ENCODE assay signal across 27 cellular contexts in genomic region chr22:47927811-47928210, GRCh38.
"Had no signal": no experiment of that assay in that cellular context is flagged by ENCODE, and none has a peak within 500 bp of the region (broad histone marks: within the 10 kb centered on the region; RNA-seq: fewer than 3 reads in every experiment).

No MANE protein-coding gene starts in this region.

- H3K27ac ChIP-seq: ascending aorta, body of pancreas, KMS-11 had no signal

- ATAC-seq: activated naive CD4-positive, alpha-beta T cell treated with anti-CD3 and anti-CD28 coated beads, Interleukin-2, amount 50 U/mL, for 72 hours; activated naive CD8-positive, alpha-beta T cell treated with anti-CD3 and anti-CD28 coated beads, Interleukin-2, amount 50 U/mL, for 24 hours; activated T-cell treated with anti-CD3 and anti-CD28 coated beads, Interleukin-2, amount 50 U/mL, for 4 hours; body of pancreas; PC-3; T-helper 17 cell had no signal

- H3K27ac Mint-ChIP-seq: activated B cell treated with CpG ODN at 0.5 μM for 24 hours; activated CD4-positive, alpha-beta memory T cell treated with anti-CD3 and anti-CD28 coated beads for 36 hours; activated CD4-positive, alpha-beta T cell treated with anti-CD3 and anti-CD28 coated beads, Interleukin-2, amount 10 ng/mL, durations not matched to agents 7 days and 5 days; activated naive CD4-positive, alpha-beta T cell treated with anti-CD3 and anti-CD28 coated beads, Interleukin-2, amount 50 U/mL, for 72 hours; activated naive CD8-positive, alpha-beta T cell treated with anti-CD3 and anti-CD28 coated beads, Interleukin-2, amount 50 U/mL, for 24 hours; T-helper 17 cell had no signal

- H3K4me3 Mint-ChIP-seq: activated B cell treated with CpG ODN at 0.5 μM for 24 hours; activated CD4-positive, alpha-beta memory T cell treated with anti-CD3 and anti-CD28 coated beads for 36 hours; activated CD4-positive, alpha-beta T cell treated with anti-CD3 and anti-CD28 coated beads, Interleukin-2, amount 10 ng/mL, durations not matched to agents 7 days and 5 days; activated naive CD8-positive, alpha-beta T cell treated with anti-CD3 and anti-CD28 coated beads, Interleukin-2, amount 50 U/mL, for 24 hours; activated T-cell treated with anti-CD3 and anti-CD28 coated beads, Interleukin-2, amount 50 U/mL, for 4 hours; T-helper 17 cell had no signal

- H3K4me3 ChIP-seq: ascending aorta, body of pancreas had no signal

- DNase-seq: activated B cell treated with CpG ODN at 0.5 μM for 24 hours; activated CD4-positive, alpha-beta memory T cell treated with anti-CD3 and anti-CD28 coated beads for 36 hours; activated CD4-positive, alpha-beta T cell treated with anti-CD3 and anti-CD28 coated beads, Interleukin-2, amount 10 ng/mL, durations not matched to agents 7 days and 5 days; activated CD8-positive, alpha-beta memory T cell treated with anti-CD3 and anti-CD28 coated beads for 24 hours; activated effector memory CD4-positive, alpha-beta T cell treated with anti-CD3 and anti-CD28 coated beads, Interleukin-2, amount 50 U/mL, for 16 hours; activated naive CD4-positive, alpha-beta T cell treated with Interleukin-2 at 50 U/mL for 16 hours; activated naive CD8-positive, alpha-beta T cell treated with anti-CD3 and anti-CD28 coated beads, Interleukin-2, amount 50 U/mL, for 24 hours; activated T-cell treated with anti-CD3 and anti-CD28 coated beads, Interleukin-2, amount 50 U/mL, for 4 hours; amniotic stem cell; body of pancreas; central memory CD4-positive, alpha-beta T cell; MV-4-11; NCI-H1105; NCI-H1436; NCI-H1694 treated with DMSO at 0.1 percent for 48 hours; NCI-H2029 treated with DMSO at 0.1 percent for 48 hours; NCI-H345; NCI-H510A; NCI-H526 treated with DMSO at 0.1 percent for 48 hours; NK-92 treated with Interleukin-12 subunit alpha and Interleukin-12 subunit beta, amount 100 ng/mL, for 24 hours; PC-3; SHP77 treated with DMSO at 0.1 percent for 48 hours; T-helper 17 cell; T1000 had no signal

- H3K4me1 ChIP-seq: ascending aorta, body of pancreas had no signal

- H3K27me3 ChIP-seq: ascending aorta, body of pancreas had no signal

- H3K4me1 Mint-ChIP-seq: activated CD4-positive, alpha-beta T cell treated with anti-CD3 and anti-CD28 coated beads, Interleukin-2, amount 10 ng/mL, durations not matched to agents 7 days and 5 days; T-helper 17 cell had no signal

- H3K9ac ChIP-seq: KMS-11 had no signal

- H3K4me2 ChIP-seq: KMS-11 had no signal

- H3K9me3 ChIP-seq: ascending aorta, body of pancreas had no signal

- H3K9me3 Mint-ChIP-seq: activated T-cell treated with anti-CD3 and anti-CD28 coated beads, Interleukin-2, amount 50 U/mL, for 4 hours had no signal

- H3K36me3 Mint-ChIP-seq: activated CD4-positive, alpha-beta memory T cell treated with anti-CD3 and anti-CD28 coated beads for 36 hours had no signal

- H3K36me3 ChIP-seq: ascending aorta had no signal
